ENCODE assay signal across 16 cellular contexts in genomic region chr3:27746838-27747237, GRCh38.
"Had no signal": no experiment of that assay in that cellular context is flagged by ENCODE, and none has a peak within 500 bp of the region (broad histone marks: within the 10 kb centered on the region; RNA-seq: fewer than 3 reads in every experiment).

No MANE protein-coding gene starts in this region.

- DNase-seq: activated CD4-positive, alpha-beta T cell treated with anti-CD3 and anti-CD28 coated beads, Interleukin-2, amount 50 U/mL, for 1 hour; activated CD8-positive, alpha-beta T cell treated with anti-CD3 and anti-CD28 coated beads, Interleukin-2, amount 10 ng/mL, durations not matched to agents 7 days and 5 days; activated gamma-delta T cell treated with Interleukin-2 at 50 U/mL for 16 hours; anterior cingulate cortex; body of pancreas; effector CD8-positive, alpha-beta T cell; foreskin melanocyte; glutamatergic neuron; immature natural killer cell; lower lobe of right lung; naive B cell; nucleus accumbens; right lobe of liver; stimulated activated CD4-positive, alpha-beta T cell treated with anti-CD3 and anti-CD28 coated beads, Interleukin-1b, Interleukin-23, amount 100 ng/mL, for 48 hours; stimulated activated naive CD8-positive, alpha-beta T cell treated with anti-CD3 and anti-CD28 coated beads, Interleukin-15, amount 100 ng/mL, for 72 hours; tibial artery had no signal
